ENCODE assay signal across 15 cellular contexts in genomic region chr16:31439023-31439422, GRCh38. TPM values are rescaled to one million over a fixed set of nuclear protein-coding genes. Genes with fewer than 3 reads are reported as not detected.
"Had no signal": no experiment of that assay in that cellular context is flagged by ENCODE, and none has a peak within 500 bp of the region (broad histone marks: within the 10 kb centered on the region; RNA-seq: fewer than 3 reads in every experiment).

No MANE protein-coding gene starts in this region.

RNA-seq across cellular contexts. Expression of gene ZNF843, which starts 3.6 kb away (rescaled TPM):
- total RNA-seq: RPMI7951 had no signal

RNA-seq across cellular contexts. Expression of gene COX6A2, which starts 10.9 kb away (rescaled TPM):
- total RNA-seq: activated CD4-positive, alpha-beta memory T cell treated with anti-CD3 and anti-CD28 coated beads for 36 hours; activated CD8-positive, alpha-beta memory T cell treated with anti-CD3 and anti-CD28 coated beads, Interleukin-2, amount 10 ng/mL, durations not matched to agents 7 days and 5 days; activated naive CD8-positive, alpha-beta T cell treated with anti-CD3 and anti-CD28 coated beads, Interleukin-2, amount 10 ng/mL, durations not matched to agents 7 days and 5 days; activated T-helper 2 cell treated with anti-CD3 and anti-CD28 coated beads, Interferon-gamma antibody, Interleukin-2, Interleukin-4, amounts not matched to agents 10 μg/mL and 5 μg/mL and 100 μg/mL, durations not matched to agents 14 hours and 24 hours and 36 hours; adrenal gland; astrocyte; body of pancreas; breast epithelium; M059J; RPMI7951; SJCRH30; T-cell; T-helper 17 cell; WTC11 had no signal

RNA-seq across cellular contexts. Expression of gene SLC5A2, which starts 43.9 kb away (rescaled TPM):
- total RNA-seq: activated CD8-positive, alpha-beta memory T cell treated with anti-CD3 and anti-CD28 coated beads, Interleukin-2, amount 10 ng/mL, durations not matched to agents 7 days and 5 days; activated T-helper 2 cell treated with anti-CD3 and anti-CD28 coated beads, Interferon-gamma antibody, Interleukin-2, Interleukin-4, amounts not matched to agents 10 μg/mL and 5 μg/mL and 100 μg/mL, durations not matched to agents 14 hours and 24 hours and 36 hours; astrocyte; cardiac septum; RPMI7951 had no signal
